Comparison of ENCODE assay signal across 8 cellular contexts in the genomic region with DNA sequence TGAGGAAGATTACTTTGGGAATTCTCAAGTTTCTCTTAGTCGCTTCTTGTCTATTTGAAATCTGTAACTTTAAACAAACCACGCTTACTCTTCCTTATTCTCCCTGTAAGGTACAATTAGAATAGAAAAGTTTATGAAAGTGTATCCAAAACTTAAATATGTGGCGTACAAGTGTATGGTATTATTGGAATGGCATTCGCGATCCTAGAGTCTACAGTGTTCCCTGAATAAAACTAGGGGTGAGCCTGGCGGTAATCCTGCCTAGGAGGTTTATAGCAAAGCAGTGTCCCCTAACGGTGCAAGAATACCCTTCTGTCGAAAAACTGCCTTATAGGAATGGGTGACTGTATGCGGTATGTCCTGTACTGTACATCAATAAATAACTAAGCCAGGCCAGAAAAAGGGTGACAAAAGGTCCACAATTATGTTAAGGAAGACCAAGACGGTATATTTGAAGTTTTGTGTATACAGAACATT. TPM values are rescaled to one million over a fixed set of nuclear protein-coding genes. Genes with fewer than 3 reads are reported as not detected.
DNase-seq lines count a peak whose midpoint lies in the region; ATAC-seq and TF ChIP-seq lines count a peak whose summit lies in the region.

No MANE protein-coding gene starts in this region.

- H3K27ac Mint-ChIP-seq in neural crest cell (ENCODE audit: unreplicated experiment) = no peak overlapping the region

- H3K27me3 Mint-ChIP-seq in neural crest cell (ENCODE audit: low read depth) = peaks cover 23% of the 10 kb centered on the region

- peak overlapping the region; percentile 93 for H3K4me3 Mint-ChIP-seq in neural crest cell

- peak overlapping the region; percentile 36 to 73 for H3K4me3 ChIP-seq in DND-41 (ENCODE audit: low read depth in 1 of 2, low read length in 2 of 2)
- peak overlapping the region; percentile 55 to 98 (median 90) for H3K4me3 ChIP-seq in dorsolateral prefrontal cortex

- no peaks in the 10 kb centered on the region for H3K9me3 ChIP-seq in DND-41 (ENCODE audit: insufficient read depth, low read length, severe bottlenecking)

- H3K36me3 ChIP-seq in DND-41 (ENCODE audit: insufficient read depth, low read length) = no peaks in the 10 kb centered on the region; the same call in none of the 2 replicates

- H3K79me2 ChIP-seq in DND-41 (ENCODE audit: insufficient read depth, low read length) = peaks cover 62% of the 10 kb centered on the region

- H3K9ac ChIP-seq in DND-41 (ENCODE audit: low read depth, low read length) = peak overlapping the region; percentile 86

- H2AFZ ChIP-seq in DND-41 (ENCODE audit: low read depth, low read length) = peak overlapping the region; percentile 81; the same call in 1 of the 2 replicates

- peak overlapping the region; percentile 78 for H3K27ac ChIP-seq in DND-41 (ENCODE audit: low read length)
- peak overlapping the region in 51 of 59 donors; percentile 9 to 93 (median 84) for H3K27ac ChIP-seq in dorsolateral prefrontal cortex

- TF ChIP-seq CTCF in DND-41 (IDR thresholded peaks at IDR 0.05; ENCODE audit: borderline replicate concordance, extremely low read depth, low read length, poor library complexity, severe bottlenecking) (no peak), dorsolateral prefrontal cortex (IDR thresholded peaks at IDR 0.05 in 54 of 56, conservative IDR thresholded peaks at IDR 0.05 in 2 of 56; ENCODE audit: low read depth in 1 of 56, partially characterized antibody in 56 of 56) (peak in 8 of 56 donors; percentile 2 to 24 (median 8)), neural crest cell (conservative IDR thresholded peaks at IDR 0.05) (no peak)

- intact Hi-C loops in dorsolateral prefrontal cortex (cut with DNase I) = loop anchor here (2.0 to 5.0 kb wide), 3 partner anchors 127 to 187 kb away; a partner anchor contains a TSS

- H3K4me2 ChIP-seq in DND-41 (ENCODE audit: insufficient read depth, low read length) = peak overlapping the region; percentile 81

- H3K27me3 ChIP-seq in DND-41 (ENCODE audit: insufficient read depth, low read length, poor library complexity) = no peaks in the 10 kb centered on the region
- H3K27me3 ChIP-seq in dorsolateral prefrontal cortex = no peaks in the 10 kb centered on the region

- H4K20me1 ChIP-seq in DND-41 (ENCODE audit: insufficient read depth, low read length) = peaks cover 42% of the 10 kb centered on the region; the same call in 1 of the 2 replicates

- DNase-seq in DND-41 (no peak), NAMALWA (ENCODE audit: low spot score) (peak; percentile 51), dorsolateral prefrontal cortex (no peak), neural crest cell (ENCODE audit: low read depth, low spot score) (no peak), SKM-1 (lab: John Stamatoyannopoulos, UW; ENCODE audit: unreplicated experiment) (no peak), NCI-H1436 treated with DMSO at 0.1 percent for 48 hours (lab: John Stamatoyannopoulos, UW) (no peak)

- peaks cover 5% of the 10 kb centered on the region for H3K36me3 Mint-ChIP-seq in neural crest cell (ENCODE audit: low read depth)

- no peak for ATAC-seq in DND-41 (ENCODE audit: insufficient read depth, low read depth)
- no peak for ATAC-seq in GM21717 (IDR thresholded peaks at IDR 0.05; ENCODE audit: unreplicated experiment)
- ATAC-seq in GM21515 (IDR thresholded peaks at IDR 0.05; ENCODE audit: unreplicated experiment) = no peak

- peaks cover 20% of the 10 kb centered on the region for H3K4me1 Mint-ChIP-seq in neural crest cell

- peaks cover 37% of the 10 kb centered on the region for H3K4me1 ChIP-seq in DND-41 (ENCODE audit: insufficient read depth, low read length)

- H3K9me3 Mint-ChIP-seq in neural crest cell = peaks cover 5% of the 10 kb centered on the region

RNA-seq across cellular contexts. Expression of a gene that starts 1.2 kb away (rescaled TPM):
- total RNA-seq in dorsolateral prefrontal cortex (10 to 100 TPM; 41.9 to 87.9 (median 67.5) TPM), neural crest cell (49.1 and 49.8 TPM in 2 replicates)

RNA-seq across cellular contexts. Expression of a gene that starts 19.4 kb away (rescaled TPM):
- total RNA-seq in dorsolateral prefrontal cortex (10 to 100 TPM; 21.6 to 57.5 (median 36.3) TPM), neural crest cell (40.8 and 41.0 TPM in 2 replicates)
